16 cellular contexts compared by ENCODE assay signal in genomic region chr9:89274838-89275237, GRCh38. TPM values are rescaled to one million over a fixed set of nuclear protein-coding genes. Genes with fewer than 3 reads are reported as not detected.
A peak's percentile ranks its signal among the peaks of the same experiment; 100 is the strongest.
DNase-seq lines count a peak whose midpoint lies in the region; TF ChIP-seq lines count a peak whose summit lies in the region.
"Had no signal": no experiment of that assay in that cellular context is flagged by ENCODE, and none has a peak within 500 bp of the region (broad histone marks: within the 10 kb centered on the region; RNA-seq: fewer than 3 reads in every experiment).

No MANE protein-coding gene starts in this region.

- H3K4me2 ChIP-seq in smooth muscle cell, result no peak overlapping the region

- H3F3A ChIP-seq in smooth muscle cell (ENCODE audit: low read depth), result no peaks in the 10 kb centered on the region

- peaks cover 15% of the 10 kb centered on the region for H3K4me1 ChIP-seq in ACC112 (ENCODE audit: control insufficient read depth, insufficient read depth, low read length, unreplicated experiment)
- H3K4me1 ChIP-seq in smooth muscle cell (ENCODE audit: low read depth), result no peaks in the 10 kb centered on the region

- H3K36me3 ChIP-seq in ACC112 (ENCODE audit: insufficient read depth, low read length), result no peaks in the 10 kb centered on the region
- no peaks in the 10 kb centered on the region for H3K36me3 ChIP-seq in BJ (ENCODE audit: control insufficient read depth, insufficient read depth, low read length)
- peaks cover 10% of the 10 kb centered on the region for H3K36me3 ChIP-seq in smooth muscle cell (ENCODE audit: low read depth)
- H3K36me3 ChIP-seq: spleen had no signal

- CTCF ChIA-PET in BJ (lab: Yijun Ruan, JAX), result interaction anchor here (1.4 kb wide), 1 partner anchor 44 kb away, joined by 3 read pairs; the partner anchor contains the start of gene SECISBP2

- DNase-seq in BJ (ENCODE audit: low read depth) (peak; percentile 95), RPMI7951 (ENCODE audit: low read depth) (peak; percentile 80), fibroblast of pulmonary artery (ENCODE audit: low read depth) (peak; percentile 86), NCI-H2081 (lab: John Stamatoyannopoulos, UW) (no peak), AML-193 (lab: John Stamatoyannopoulos, UW) (no peak), T-helper 9 cell (no peak), smooth muscle cell (lab: John Stamatoyannopoulos, UW; ENCODE audit: unreplicated experiment) (no peak)
- DNase-seq: activated CD8-positive, alpha-beta memory T cell treated with anti-CD3 and anti-CD28 coated beads, Interleukin-2, amount 10 ng/mL, durations not matched to agents 7 days and 5 days; Calu3; central memory CD4-positive, alpha-beta T cell; erythroblast; NCI-H2029 treated with DMSO at 0.1 percent for 48 hours; nephron progenitor cell; spleen; T-helper 1 cell had no signal

- WGBS in smooth muscle cell (ENCODE audit: low lambda C conversion rate), result 64% methylated on average over 5 of the region's 5 CpGs

- H2AFZ ChIP-seq in ACC112 (ENCODE audit: low read length, unreplicated experiment) (no peak overlapping the region), smooth muscle cell (ENCODE audit: low read depth) (no peak overlapping the region)

- H3K27ac ChIP-seq in ACC112 (ENCODE audit: low read depth, low read length) (peak overlapping the region; percentile 94), smooth muscle cell (ENCODE audit: low read depth) (no peak overlapping the region)
- H3K27ac ChIP-seq: spleen had no signal

- no peaks in the 10 kb centered on the region for H4K20me1 ChIP-seq in smooth muscle cell (ENCODE audit: low read depth)

- H3K9ac ChIP-seq in smooth muscle cell (ENCODE audit: low read depth), result no peak overlapping the region

- H3K27me3 ChIP-seq in ACC112 (ENCODE audit: insufficient read depth, low read length) (no peaks in the 10 kb centered on the region), BJ (ENCODE audit: control insufficient read depth, insufficient read depth, low read length) (no peaks in the 10 kb centered on the region), smooth muscle cell (ENCODE audit: low read depth) (no peaks in the 10 kb centered on the region)

- POLR2A ChIA-PET in BJ (lab: Charles Lee), result no interaction called here

- H3K4me3 ChIP-seq in ACC112 (ENCODE audit: low read depth, low read length) (no peak overlapping the region), BJ (ENCODE audit: low read depth, low read length) (no peak overlapping the region), fibroblast of pulmonary artery (replicated peaks; ENCODE audit: low read depth, low read length) (no peak overlapping the region), smooth muscle cell (no peak overlapping the region)
- H3K4me3 ChIP-seq: spleen had no signal

- TF ChIP-seq CTCF in BJ (IDR thresholded peaks at IDR 0.05; ENCODE audit: insufficient read depth, low read depth, low read length) (no peak), fibroblast of pulmonary artery (IDR thresholded peaks at IDR 0.05; ENCODE audit: low read length, missing control alignments) (no peak), smooth muscle cell (IDR thresholded peaks at IDR 0.05; ENCODE audit: borderline replicate concordance, insufficient read depth, poor library complexity, severe bottlenecking) (no peak)

- H3K79me2 ChIP-seq in ACC112 (ENCODE audit: control insufficient read depth, insufficient read depth, low read length, unreplicated experiment) (no peaks in the 10 kb centered on the region), smooth muscle cell (ENCODE audit: low read depth) (no peaks in the 10 kb centered on the region)

- peaks cover 18% of the 10 kb centered on the region for H3K9me3 ChIP-seq in smooth muscle cell (replicated peaks; ENCODE audit: low read depth)

RNA-seq across cellular contexts. Expression of gene CKS2, which starts 36.2 kb away (rescaled TPM):
- polyA plus RNA-seq in BJ (2011; rRNA removed) (128 and 135 TPM in 2 replicates), smooth muscle cell (136 and 148 TPM in 2 replicates)
- polyA minus RNA-seq in BJ (2011; rRNA and poly(A)+ RNA removed), result 52.9 and 76.7 TPM in 2 replicates
- total RNA-seq in RPMI7951 (2014; rRNA removed; shearing (Covaris generic)), result 934 and 1,193 TPM in 2 replicates
- total RNA-seq in smooth muscle cell, result 77.6 and 91.9 TPM in 2 replicates

RNA-seq across cellular contexts. Expression of gene SECISBP2, which starts 43.5 kb away (rescaled TPM):
- polyA plus RNA-seq in BJ (2011; rRNA removed) (14.3 and 14.4 TPM in 2 replicates), smooth muscle cell (12.2 and 19.6 TPM in 2 replicates)
- polyA minus RNA-seq in BJ (2011; rRNA and poly(A)+ RNA removed), result 12.5 and 13.1 TPM in 2 replicates
- total RNA-seq in RPMI7951 (2014; rRNA removed; shearing (Covaris generic)), result 10.0 and 11.1 TPM in 2 replicates
- total RNA-seq in smooth muscle cell, result 25.1 and 27.2 TPM in 2 replicates

Comparison
In these comparisons a context has a peak if more than half of its experiments do, and no peak if none do; other contexts are left out.
1. DNase-seq: peak in BJ (single experiment), RPMI7951 (single experiment) and fibroblast of pulmonary artery (single experiment); none in NCI-H2081 (0 of 2), AML-193 (0 of 2), T-helper 9 cell (single experiment) and smooth muscle cell (single experiment).
2. RNA of gene CKS2, which starts 36.2 kb away (total RNA-seq): 934 to 1,193 TPM in RPMI7951; 77.6 to 91.9 TPM in smooth muscle cell; every median in the first group is over 10 times any median in the second.